Comparison of ENCODE assay signal across 9 cellular contexts in the genomic region with DNA sequence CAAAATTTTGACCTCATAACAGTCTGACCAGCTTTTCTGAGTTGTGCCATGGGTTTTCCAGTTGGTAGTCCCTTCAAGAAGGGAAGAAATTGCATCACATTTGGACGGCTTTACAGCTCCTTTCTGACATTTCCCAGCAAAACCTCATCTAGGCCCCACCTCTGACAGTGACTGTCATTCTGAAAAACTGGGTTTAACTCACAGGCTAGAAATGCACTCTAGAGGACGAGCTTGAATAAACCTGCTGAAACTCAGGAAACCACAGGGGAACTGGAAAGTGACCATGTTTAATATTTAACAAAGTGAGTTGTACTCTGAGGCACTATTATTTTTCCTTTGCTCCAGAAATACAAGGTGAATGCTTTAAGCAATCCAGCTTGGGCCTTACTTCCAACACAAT.
A peak's percentile ranks its signal among the peaks of the same experiment; 100 is the strongest.
DNase-seq lines count a peak whose midpoint lies in the region; ATAC-seq lines count a peak whose summit lies in the region.
"Had no signal": no experiment of that assay in that cellular context is flagged by ENCODE, and none has a peak within 500 bp of the region (broad histone marks: within the 10 kb centered on the region; RNA-seq: fewer than 3 reads in every experiment).

No MANE protein-coding gene starts in this region.

- no peak for DNase-seq in activated naive CD8-positive, alpha-beta T cell treated with anti-CD3 and anti-CD28 coated beads, Interleukin-2, amount 10 ng/mL, durations not matched to agents 7 days and 5 days
- no peak for DNase-seq in activated naive CD8-positive, alpha-beta T cell treated with anti-CD3 and anti-CD28 coated beads for 36 hours
- DNase-seq in D341Med (ENCODE audit: low spot score) (no peak), H7 (no peak), inferior parietal cortex (ENCODE audit: extremely low spot score) (no peak), sciatic nerve (ENCODE audit: low spot score) (no peak)
- DNase-seq: central memory CD4-positive, alpha-beta T cell had no signal

- no peaks in the 10 kb centered on the region for H3K36me3 Mint-ChIP-seq in activated naive CD8-positive, alpha-beta T cell treated with anti-CD3 and anti-CD28 coated beads, Interleukin-2, amount 10 ng/mL, durations not matched to agents 7 days and 5 days
- no peaks in the 10 kb centered on the region for H3K36me3 Mint-ChIP-seq in activated naive CD8-positive, alpha-beta T cell treated with anti-CD3 and anti-CD28 coated beads for 36 hours

- ATAC-seq in activated naive CD8-positive, alpha-beta T cell treated with anti-CD3 and anti-CD28 coated beads, Interleukin-2, amount 10 ng/mL, durations not matched to agents 7 days and 5 days (ENCODE audit: low read depth), result peak; percentile 36
- ATAC-seq in HG02623 (IDR thresholded peaks at IDR 0.05; ENCODE audit: unreplicated experiment) (peak; percentile 99), HG03558 (IDR thresholded peaks at IDR 0.05; ENCODE audit: extremely low read depth, unreplicated experiment) (peak; percentile 97), sciatic nerve (no peak)

- H3K4me3 Mint-ChIP-seq in activated naive CD8-positive, alpha-beta T cell treated with anti-CD3 and anti-CD28 coated beads, Interleukin-2, amount 10 ng/mL, durations not matched to agents 7 days and 5 days, result no peak overlapping the region
- no peak overlapping the region for H3K4me3 Mint-ChIP-seq in activated naive CD8-positive, alpha-beta T cell treated with anti-CD3 and anti-CD28 coated beads for 36 hours

- peaks cover 2% of the 10 kb centered on the region for H3K4me1 Mint-ChIP-seq in activated naive CD8-positive, alpha-beta T cell treated with anti-CD3 and anti-CD28 coated beads, Interleukin-2, amount 10 ng/mL, durations not matched to agents 7 days and 5 days
- H3K4me1 Mint-ChIP-seq in activated naive CD8-positive, alpha-beta T cell treated with anti-CD3 and anti-CD28 coated beads for 36 hours, result peaks cover 2% of the 10 kb centered on the region

- no peaks in the 10 kb centered on the region for H3K9me3 Mint-ChIP-seq in activated naive CD8-positive, alpha-beta T cell treated with anti-CD3 and anti-CD28 coated beads, Interleukin-2, amount 10 ng/mL, durations not matched to agents 7 days and 5 days
- no peaks in the 10 kb centered on the region for H3K9me3 Mint-ChIP-seq in activated naive CD8-positive, alpha-beta T cell treated with anti-CD3 and anti-CD28 coated beads for 36 hours

- no peaks in the 10 kb centered on the region for H3K36me3 ChIP-seq in H7 (replicated peaks; ENCODE audit: control insufficient read depth, insufficient read depth, low read length)

- no peaks in the 10 kb centered on the region for H3K27me3 ChIP-seq in H7 (ENCODE audit: control insufficient read depth, insufficient read depth, low read length)

- H3K4me3 ChIP-seq in H7 (ENCODE audit: insufficient read depth, low read depth, low read length), result no peak overlapping the region

- peaks cover 7% of the 10 kb centered on the region for H3K27me3 Mint-ChIP-seq in activated naive CD8-positive, alpha-beta T cell treated with anti-CD3 and anti-CD28 coated beads, Interleukin-2, amount 10 ng/mL, durations not matched to agents 7 days and 5 days
- H3K27me3 Mint-ChIP-seq in activated naive CD8-positive, alpha-beta T cell treated with anti-CD3 and anti-CD28 coated beads for 36 hours, result no peaks in the 10 kb centered on the region

- intact Hi-C loops in sciatic nerve (cut with DNase I), result no loop called here

- POLR2A ChIA-PET in activated naive CD8-positive, alpha-beta T cell treated with anti-CD3 and anti-CD28 coated beads, Interleukin-2, amount 10 ng/mL, durations not matched to agents 7 days and 5 days (lab: Charles Lee), result no interaction called here

- H3K27ac Mint-ChIP-seq in activated naive CD8-positive, alpha-beta T cell treated with anti-CD3 and anti-CD28 coated beads, Interleukin-2, amount 10 ng/mL, durations not matched to agents 7 days and 5 days, result no peak overlapping the region
- H3K27ac Mint-ChIP-seq in activated naive CD8-positive, alpha-beta T cell treated with anti-CD3 and anti-CD28 coated beads for 36 hours, result no peak overlapping the region
